Comparison of ENCODE assay signal across 12 cellular contexts in the genomic region with DNA sequence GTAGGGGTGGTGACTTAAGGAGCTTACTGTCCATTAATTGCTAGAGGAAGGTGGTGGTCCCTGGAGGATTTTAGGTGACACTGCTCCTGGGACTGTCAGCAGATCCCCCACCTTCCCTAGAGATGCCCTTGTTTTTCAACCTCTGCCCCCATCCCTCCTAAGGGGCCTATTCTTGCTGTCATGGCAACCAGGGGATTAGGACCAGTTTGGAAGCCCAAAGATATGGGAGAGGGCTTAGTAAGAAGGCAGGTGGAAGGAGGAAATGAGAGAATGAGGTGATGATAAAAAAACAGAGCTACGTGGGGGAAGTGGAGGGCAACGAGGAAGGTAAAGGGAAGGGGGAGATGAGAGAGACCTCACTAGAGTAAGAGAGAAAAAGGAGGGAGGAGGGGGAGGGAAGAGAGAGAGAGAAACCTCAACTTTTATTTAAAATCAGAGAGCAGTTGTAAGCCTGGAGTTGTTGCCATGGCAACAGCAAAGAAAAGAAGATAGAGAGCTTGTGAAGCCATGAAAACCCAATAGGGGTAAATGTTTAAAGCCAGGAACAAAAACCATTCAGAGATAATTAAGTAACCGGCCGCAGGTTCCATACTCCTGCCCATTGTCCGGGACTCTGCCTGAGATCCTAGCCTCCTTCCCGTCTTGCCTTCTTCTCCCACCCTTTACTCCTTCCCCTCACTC. TPM values are rescaled to one million over a fixed set of nuclear protein-coding genes. Genes with fewer than 3 reads are reported as not detected.
DNase-seq lines count a peak whose midpoint lies in the region; ATAC-seq and TF ChIP-seq lines count a peak whose summit lies in the region.
"Had no signal": no experiment of that assay in that cellular context is flagged by ENCODE, and none has a peak within 500 bp of the region (broad histone marks: within the 10 kb centered on the region; RNA-seq: fewer than 3 reads in every experiment).

No MANE protein-coding gene starts in this region.

- no peaks in the 10 kb centered on the region for H3K27me3 ChIP-seq in esophagus squamous epithelium
- H3K27me3 ChIP-seq in neuronal stem cell (ENCODE audit: control insufficient read depth in 3 of 3, insufficient read depth in 3 of 3, low read depth in 1 of 3, low read length in 3 of 3): no peaks in the 10 kb centered on the region
- H3K27me3 ChIP-seq: left lung had no signal

- no peak overlapping the region for H3K14ac ChIP-seq in neuronal stem cell (ENCODE audit: low read length)

- no peaks in the 10 kb centered on the region for H3K79me1 ChIP-seq in neuronal stem cell (ENCODE audit: low read depth, low read length)

- H3K4me2 ChIP-seq in neuronal stem cell (ENCODE audit: insufficient read depth, low read length, poor library complexity, severe bottlenecking): peak overlapping the region; percentile 50

- no peaks in the 10 kb centered on the region for H3K36me3 ChIP-seq in esophagus squamous epithelium
- H3K36me3 ChIP-seq in neuronal stem cell (replicated peaks in 1 of 2; ENCODE audit: control insufficient read depth in 2 of 2, insufficient read depth in 2 of 2, low read length in 2 of 2): no peaks in the 10 kb centered on the region
- no peaks in the 10 kb centered on the region for H3K36me3 ChIP-seq in mucosa of descending colon (ENCODE audit: low read depth)
- H3K36me3 ChIP-seq: left lung had no signal

- H2BK15ac ChIP-seq in neuronal stem cell (ENCODE audit: low read length): no peak overlapping the region

- H3K36me3 Mint-ChIP-seq in stimulated activated memory B cell treated with anti-CD40 and anti-IgM and Interleukin-4, amounts not matched to agents 10 μg/mL and 1 μg/mL and 100 μg/mL, for 72 hours: no peaks in the 10 kb centered on the region

- H2AFZ ChIP-seq in neuronal stem cell (ENCODE audit: low read length): no peak overlapping the region

- H2BK12ac ChIP-seq in neuronal stem cell (ENCODE audit: low read length): no peak overlapping the region

- DNase-seq in AG10803 (ENCODE audit: low read depth) (peak; percentile 59), NAMALWA (ENCODE audit: low spot score) (peak; percentile 33), esophagus squamous epithelium (lab: John Stamatoyannopoulos, UW) (no peak), neuronal stem cell (ENCODE audit: low spot score) (peak; percentile 80), kidney tubule cell (ENCODE audit: low spot score) (no peak), NCI-H2107 (lab: John Stamatoyannopoulos, UW) (no peak), mucosa of descending colon (no peak)
- DNase-seq: activated CD8-positive, alpha-beta memory T cell treated with anti-CD3 and anti-CD28 coated beads, Interleukin-2, amount 50 U/mL, for 4 hours; left lung; NCI-H1092 had no signal

- no peak for ATAC-seq in mucosa of descending colon
- no peak for ATAC-seq in stimulated activated memory B cell treated with anti-CD40 and anti-IgM and Interleukin-4, amounts not matched to agents 10 μg/mL and 1 μg/mL and 100 μg/mL, for 72 hours
- ATAC-seq: left lung had no signal

- H3K9ac ChIP-seq in neuronal stem cell (ENCODE audit: low read depth, low read length, poor library complexity): no peak overlapping the region

- WGBS in esophagus squamous epithelium, 2 donors: 58 to 72% methylated on average over 6 of the region's 6 CpGs
- WGBS in neuronal stem cell (ENCODE audit: extremely low coverage in 2 of 2, insufficient read length in 2 of 2, insufficient replicate concordance in 1 of 2), 2 donors: no CpG with 5 or more reads among the region's 6 CpGs

- H4K8ac ChIP-seq in neuronal stem cell (ENCODE audit: low read depth, low read length): no peak overlapping the region

- peak overlapping the region; percentile 63 for H2BK5ac ChIP-seq in neuronal stem cell (ENCODE audit: low read length)

- H3K23ac ChIP-seq in neuronal stem cell (ENCODE audit: low read depth, low read length, poor library complexity): no peak overlapping the region

- H3K27ac Mint-ChIP-seq in stimulated activated memory B cell treated with anti-CD40 and anti-IgM and Interleukin-4, amounts not matched to agents 10 μg/mL and 1 μg/mL and 100 μg/mL, for 72 hours: no peak overlapping the region

- H2AK5ac ChIP-seq in neuronal stem cell (ENCODE audit: low read depth, low read length): peak overlapping the region; percentile 64

- H3K4ac ChIP-seq in neuronal stem cell (ENCODE audit: low read length): no peak overlapping the region

- peak overlapping the region in 3 of 4 donors; percentile 49 to 93 (median 59) for H3K27ac ChIP-seq in esophagus squamous epithelium
- H3K27ac ChIP-seq in neuronal stem cell (replicated peaks; ENCODE audit: low read length): peak overlapping the region; percentile 94

- no peak overlapping the region for H3K4me3 ChIP-seq in AG10803 (ENCODE audit: low read length)
- H3K4me3 ChIP-seq in esophagus squamous epithelium: no peak overlapping the region
- no peak overlapping the region for H3K4me3 ChIP-seq in neuronal stem cell (ENCODE audit: low read length in 2 of 2)
- no peak overlapping the region for H3K4me3 ChIP-seq in mucosa of descending colon
- H3K4me3 ChIP-seq: left lung had no signal

- no peak overlapping the region for H3K4me3 Mint-ChIP-seq in stimulated activated memory B cell treated with anti-CD40 and anti-IgM and Interleukin-4, amounts not matched to agents 10 μg/mL and 1 μg/mL and 100 μg/mL, for 72 hours

- TF ChIP-seq CTCF in AG10803 (conservative IDR thresholded peaks at IDR 0.05; ENCODE audit: low read length): no peak
- TF ChIP-seq CTCF in esophagus squamous epithelium (IDR thresholded peaks at IDR 0.05): no peak
- no peak for TF ChIP-seq CTCF in mucosa of descending colon (IDR thresholded peaks at IDR 0.05)

- peaks cover 19 to 98% (median 72%) of the 10 kb centered on the region in 3 donors for H3K4me1 ChIP-seq in esophagus squamous epithelium
- peaks cover 59 to 73% of the 10 kb centered on the region in 2 donors for H3K4me1 ChIP-seq in neuronal stem cell (ENCODE audit: control insufficient read depth in 2 of 2, insufficient read depth in 1 of 2, low read depth in 1 of 2, low read length in 2 of 2)
- no peaks in the 10 kb centered on the region for H3K4me1 ChIP-seq in mucosa of descending colon (ENCODE audit: low read depth)

- no peaks in the 10 kb centered on the region for H3K4me1 Mint-ChIP-seq in stimulated activated memory B cell treated with anti-CD40 and anti-IgM and Interleukin-4, amounts not matched to agents 10 μg/mL and 1 μg/mL and 100 μg/mL, for 72 hours

- H2BK120ac ChIP-seq in neuronal stem cell (ENCODE audit: low read depth, low read length): no peak overlapping the region

- H3K18ac ChIP-seq in neuronal stem cell (ENCODE audit: low read length): peak overlapping the region; percentile 44

- no peaks in the 10 kb centered on the region for H3K9me3 Mint-ChIP-seq in stimulated activated memory B cell treated with anti-CD40 and anti-IgM and Interleukin-4, amounts not matched to agents 10 μg/mL and 1 μg/mL and 100 μg/mL, for 72 hours

- TF ChIP-seq POLR2A in esophagus squamous epithelium (IDR thresholded peaks at IDR 0.05): no peak

- H4K91ac ChIP-seq in neuronal stem cell (ENCODE audit: low read depth, low read length, poor library complexity): no peak overlapping the region

- peaks cover 59% of the 10 kb centered on the region for H3K27me3 Mint-ChIP-seq in stimulated activated memory B cell treated with anti-CD40 and anti-IgM and Interleukin-4, amounts not matched to agents 10 μg/mL and 1 μg/mL and 100 μg/mL, for 72 hours

- intact Hi-C loops in esophagus squamous epithelium (cut with DNase I) (no loop called here), mucosa of descending colon (cut with DNase I, micrococcal nuclease) (no loop called here)

- H3K9me3 ChIP-seq in esophagus squamous epithelium: no peaks in the 10 kb centered on the region
- H3K9me3 ChIP-seq in neuronal stem cell (replicated peaks in 1 of 2; ENCODE audit: control insufficient read depth in 2 of 2, insufficient read depth in 1 of 2, low read depth in 1 of 2, low read length in 2 of 2): no peaks in the 10 kb centered on the region
- H3K9me3 ChIP-seq in mucosa of descending colon: no peaks in the 10 kb centered on the region
- H3K9me3 ChIP-seq: left lung had no signal

RNA-seq across cellular contexts. Expression of a gene that starts 20.5 kb away (rescaled TPM):
- 10 to 100 TPM in 3 of 4 donors, 1 to 10 TPM in 1; 3.6 to 18.9 (median 15.2) TPM for total RNA-seq in esophagus squamous epithelium
- 45.3 TPM for polyA plus RNA-seq in neuronal stem cell (2013, experiment 1 of 2)
- 45.3 TPM for polyA plus RNA-seq in neuronal stem cell (2013, experiment 2 of 2)
- total RNA-seq in mucosa of descending colon: 10 to 100 TPM in 2 of 3 donors, 1 to 10 TPM in 1; 3.4 to 29.5 (median 13.5) TPM
- total RNA-seq: OCI-LY7 had no signal

Comparison
In these comparisons a context has a peak if more than half of its experiments do, and no peak if none do; other contexts are left out.
1. DNase-seq: peak in AG10803 (single experiment), NAMALWA (single experiment) and neuronal stem cell (single experiment); none in esophagus squamous epithelium (single experiment), kidney tubule cell (single experiment), NCI-H2107 (single experiment) and mucosa of descending colon (0 of 3).